In genomic region chr11:18706330-18707243, GRCh38 we compare ENCODE assay signal across 9 cellular contexts. TPM values are rescaled to one million over a fixed set of nuclear protein-coding genes. Genes with fewer than 3 reads are reported as not detected.
DNase-seq lines count a peak whose midpoint lies in the region; ATAC-seq lines count a peak whose summit lies in the region.
"Had no signal": no experiment of that assay in that cellular context is flagged by ENCODE, and none has a peak within 500 bp of the region (broad histone marks: within the 10 kb centered on the region; RNA-seq: fewer than 3 reads in every experiment).

No MANE protein-coding gene starts in this region.

- H2BK12ac ChIP-seq in mesenchymal stem cell (ENCODE audit: low read length in 2 of 2) = no peak overlapping the region

- no peak overlapping the region for H2BK15ac ChIP-seq in mesenchymal stem cell (ENCODE audit: low read depth, poor library complexity, severe bottlenecking)

- WGBS in mesenchymal stem cell = 73% methylated on average over 34 of the region's 34 CpGs

- H2AFZ ChIP-seq in mesenchymal stem cell (ENCODE audit: low read depth, low read length) = no peak overlapping the region

- no peak overlapping the region for H3K23ac ChIP-seq in mesenchymal stem cell (ENCODE audit: low read length in 2 of 2)

- H3K4me1 Mint-ChIP-seq in IgD-negative memory B cell = peaks cover 11 to 15% (median 14%) of the 10 kb centered on the region in 3 donors
- H3K4me1 Mint-ChIP-seq in activated CD4-positive, alpha-beta T cell treated with anti-CD3 and anti-CD28 coated beads, Interleukin-2, amount 10 ng/mL, durations not matched to agents 7 days and 5 days = peaks cover 14% of the 10 kb centered on the region

- no peaks in the 10 kb centered on the region for H3K9me3 ChIP-seq in effector memory CD4-positive, alpha-beta T cell (ENCODE audit: control insufficient read depth, low read length)
- no peaks in the 10 kb centered on the region for H3K9me3 ChIP-seq in mesenchymal stem cell (ENCODE audit: control insufficient read depth, low read length)

- peaks cover 11% of the 10 kb centered on the region for H3K27me3 Mint-ChIP-seq in IgD-negative memory B cell
- H3K27me3 Mint-ChIP-seq in activated CD4-positive, alpha-beta T cell treated with anti-CD3 and anti-CD28 coated beads, Interleukin-2, amount 10 ng/mL, durations not matched to agents 7 days and 5 days = peaks cover 46% of the 10 kb centered on the region

- no peak overlapping the region for H2BK120ac ChIP-seq in mesenchymal stem cell (ENCODE audit: low read depth, low read length)

- no peak overlapping the region for H2AK5ac ChIP-seq in mesenchymal stem cell (ENCODE audit: low read length, severe bottlenecking)

- no peaks in the 10 kb centered on the region for H3K79me1 ChIP-seq in mesenchymal stem cell (replicated peaks; ENCODE audit: low read length, poor library complexity, severe bottlenecking)

- no peak overlapping the region for H3K4ac ChIP-seq in mesenchymal stem cell (ENCODE audit: low read depth in 1 of 2, low read length in 2 of 2)

- no peak overlapping the region for H4K8ac ChIP-seq in mesenchymal stem cell (ENCODE audit: low read length)

- no peaks in the 10 kb centered on the region for H3K36me3 ChIP-seq in effector memory CD4-positive, alpha-beta T cell (ENCODE audit: control insufficient read depth, insufficient read depth, low read length)
- H3K36me3 ChIP-seq in mesenchymal stem cell (ENCODE audit: control insufficient read depth in 1 of 2, insufficient read depth in 2 of 2, low read depth in 1 of 2, low read length in 2 of 2) = peaks cover 0 to 10% of the 10 kb centered on the region in 2 experiments

- POLR2A ChIA-PET in activated CD4-positive, alpha-beta T cell treated with anti-CD3 and anti-CD28 coated beads, Interleukin-2, amount 10 ng/mL, durations not matched to agents 7 days and 5 days (lab: Charles Lee) = no interaction called here

- H4K91ac ChIP-seq in mesenchymal stem cell (ENCODE audit: low read length) = no peak overlapping the region

- no peak overlapping the region for H3K14ac ChIP-seq in mesenchymal stem cell (ENCODE audit: low read length in 2 of 2)

- peak overlapping the region; percentile 72 for H3K9ac ChIP-seq in mesenchymal stem cell (ENCODE audit: low read length)

- no peak overlapping the region for H2BK5ac ChIP-seq in mesenchymal stem cell (ENCODE audit: low read depth, low read length, poor library complexity, severe bottlenecking)

- peak overlapping the region; percentile 63 for H3K27ac ChIP-seq in effector memory CD4-positive, alpha-beta T cell (ENCODE audit: insufficient read depth, low read length, poor library complexity, severe bottlenecking)
- no peak overlapping the region for H3K27ac ChIP-seq in mesenchymal stem cell (ENCODE audit: low read length, poor library complexity, severe bottlenecking)
- peak overlapping the region; percentile 51 for H3K27ac ChIP-seq in substantia nigra (ENCODE audit: low read depth, low read length, poor library complexity, severe bottlenecking)

- peak overlapping the region; percentile 85 to 97 (median 92) for H3K4me3 Mint-ChIP-seq in IgD-negative memory B cell
- peak overlapping the region; percentile 15 for H3K4me3 Mint-ChIP-seq in activated CD4-positive, alpha-beta T cell treated with anti-CD3 and anti-CD28 coated beads, Interleukin-2, amount 10 ng/mL, durations not matched to agents 7 days and 5 days

- H3K36me3 Mint-ChIP-seq in IgD-negative memory B cell = peaks cover 2% of the 10 kb centered on the region
- no peaks in the 10 kb centered on the region for H3K36me3 Mint-ChIP-seq in activated CD4-positive, alpha-beta T cell treated with anti-CD3 and anti-CD28 coated beads, Interleukin-2, amount 10 ng/mL, durations not matched to agents 7 days and 5 days (ENCODE audit: low read depth)

- H3K18ac ChIP-seq in mesenchymal stem cell (ENCODE audit: low read depth in 1 of 2, low read length in 2 of 2) = no peak overlapping the region

- CTCF ChIA-PET in activated CD4-positive, alpha-beta T cell treated with anti-CD3 and anti-CD28 coated beads, Interleukin-2, amount 10 ng/mL, durations not matched to agents 7 days and 5 days (lab: Charles Lee) = interaction anchor here (0.8 to 4.8 kb wide), 3 partner anchors 11 to 19 kb away, joined by 3 to 24 read pairs (median 3); partner anchors contain the start of gene IGSF22

- ATAC-seq in GM18858 (IDR thresholded peaks at IDR 0.05; ENCODE audit: unreplicated experiment) (peak; percentile 67), GM21717 (IDR thresholded peaks at IDR 0.05; ENCODE audit: unreplicated experiment) (no peak), HG03025 (IDR thresholded peaks at IDR 0.05; ENCODE audit: low FRiP score, unreplicated experiment) (no peak)

- DNase-seq in activated CD4-positive, alpha-beta T cell treated with anti-CD3 and anti-CD28 coated beads, Interleukin-2, amount 10 ng/mL, durations not matched to agents 7 days and 5 days = peak; percentile 43
- peak in 2 of 3 donors; percentile 23 to 52 for DNase-seq in effector memory CD4-positive, alpha-beta T cell
- DNase-seq in mesenchymal stem cell (no peak), substantia nigra (lab: John Stamatoyannopoulos, UW) (peak in 21 of 49 donors; percentile 14 to 79 (median 45))

- no peaks in the 10 kb centered on the region for H3K27me3 ChIP-seq in effector memory CD4-positive, alpha-beta T cell (replicated peaks; ENCODE audit: control insufficient read depth, insufficient read depth, low read length, poor library complexity, severe bottlenecking)
- H3K27me3 ChIP-seq in mesenchymal stem cell (ENCODE audit: control insufficient read depth in 1 of 2, insufficient read depth in 1 of 2, low read length in 2 of 2) = peaks cover 49 to 50% of the 10 kb centered on the region in 2 experiments

- H3K4me2 ChIP-seq in mesenchymal stem cell (ENCODE audit: low read length, poor library complexity, severe bottlenecking) = no peak overlapping the region

- H3K4me1 ChIP-seq in effector memory CD4-positive, alpha-beta T cell (ENCODE audit: control insufficient read depth, insufficient read depth, low read length, poor library complexity, severe bottlenecking) = peaks cover 15% of the 10 kb centered on the region
- H3K4me1 ChIP-seq in mesenchymal stem cell (ENCODE audit: control insufficient read depth, insufficient read depth, low read depth, low read length) = peaks cover 2% of the 10 kb centered on the region

- peak overlapping the region; percentile 62 to 87 (median 73) for H3K27ac Mint-ChIP-seq in IgD-negative memory B cell
- no peak overlapping the region for H3K27ac Mint-ChIP-seq in activated CD4-positive, alpha-beta T cell treated with anti-CD3 and anti-CD28 coated beads, Interleukin-2, amount 10 ng/mL, durations not matched to agents 7 days and 5 days

- H3K4me3 ChIP-seq in effector memory CD4-positive, alpha-beta T cell (ENCODE audit: insufficient read depth, low read depth, low read length, poor library complexity, severe bottlenecking) = peak overlapping the region; percentile 87
- peak overlapping the region in 1 of 2 experiments; percentile 75 for H3K4me3 ChIP-seq in mesenchymal stem cell (ENCODE audit: insufficient read depth in 1 of 2, low read depth in 1 of 2, low read length in 2 of 2)

- no peaks in the 10 kb centered on the region for H3K9me3 Mint-ChIP-seq in IgD-negative memory B cell
- no peaks in the 10 kb centered on the region for H3K9me3 Mint-ChIP-seq in activated CD4-positive, alpha-beta T cell treated with anti-CD3 and anti-CD28 coated beads, Interleukin-2, amount 10 ng/mL, durations not matched to agents 7 days and 5 days

RNA-seq across cellular contexts. Expression of gene TMEM86A, which starts 8.0 kb away (rescaled TPM):
- polyA plus RNA-seq in IgD-negative memory B cell = 0.56 TPM
- under 1 TPM; 0.25 to 0.42 TPM for total RNA-seq in activated CD4-positive, alpha-beta T cell treated with anti-CD3 and anti-CD28 coated beads, Interleukin-2, amount 10 ng/mL, durations not matched to agents 7 days and 5 days
- polyA plus RNA-seq in mesenchymal stem cell (2013, experiment 1 of 2) = 0.86 TPM
- polyA plus RNA-seq in mesenchymal stem cell (2013, experiment 2 of 2) = 1.2 TPM

RNA-seq across cellular contexts. Expression of gene IGSF22, which starts 19.4 kb away (rescaled TPM):
- polyA plus RNA-seq in IgD-negative memory B cell = 4.0 TPM
- under 1 TPM in 1 of 2 experiments, not detected in 1; 0.05 TPM for total RNA-seq in activated CD4-positive, alpha-beta T cell treated with anti-CD3 and anti-CD28 coated beads, Interleukin-2, amount 10 ng/mL, durations not matched to agents 7 days and 5 days
- polyA plus RNA-seq in mesenchymal stem cell (2013, experiment 1 of 2) = not detected
- not detected for polyA plus RNA-seq in mesenchymal stem cell (2013, experiment 2 of 2)
- total RNA-seq: SK-MEL-5 had no signal
